ENCODE assay signal across 21 cellular contexts in the genomic region with DNA sequence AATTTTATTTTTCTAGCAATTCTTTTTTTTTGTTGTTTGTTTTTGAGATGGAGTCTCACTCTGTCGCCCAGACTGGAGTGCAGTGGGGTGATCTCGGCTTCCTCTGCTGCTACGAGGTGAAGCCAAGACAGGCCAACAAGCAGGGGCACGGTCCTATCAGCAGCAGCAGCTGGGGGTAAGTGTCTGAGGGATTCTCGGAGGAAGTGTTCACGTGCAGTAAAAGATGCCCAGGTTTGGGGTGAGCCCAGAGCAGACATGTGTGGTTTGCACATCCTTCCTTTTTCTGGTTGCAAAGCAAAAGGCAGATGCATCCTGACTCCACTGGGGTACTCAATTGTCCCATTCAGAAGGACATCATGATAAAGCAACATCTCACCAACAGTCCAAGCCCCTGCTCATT. TPM values are rescaled to one million over a fixed set of nuclear protein-coding genes. Genes with fewer than 3 reads are reported as not detected.
A peak's percentile ranks its signal among the peaks of the same experiment; 100 is the strongest.
DNase-seq lines count a peak whose midpoint lies in the region; ATAC-seq, FAIRE-seq and TF ChIP-seq lines count a peak whose summit lies in the region.
"Had no signal": no experiment of that assay in that cellular context is flagged by ENCODE, and none has a peak within 500 bp of the region (broad histone marks: within the 10 kb centered on the region; RNA-seq: fewer than 3 reads in every experiment).

No MANE protein-coding gene starts in this region.

- intact Hi-C loops in kidney (cut with DNase I), result no loop called here

- peak; percentile 63 for ATAC-seq in effector memory CD8-positive, alpha-beta T cell (replicated peaks)
- ATAC-seq in left lobe of liver, result no peak
- ATAC-seq: left ventricle myocardium superior had no signal

- peaks cover 9 to 12% of the 10 kb centered on the region in 2 donors for H3K4me1 Mint-ChIP-seq in effector memory CD8-positive, alpha-beta T cell (ENCODE audit: low read depth in 2 of 2)

- H3K27ac ChIP-seq in BLaER1 treated with 17β-estradiol and CSF1 and Interleukin-3, amounts not matched to agents 10 nM and 100 nM, result peak overlapping the region in 9 of 11 experiments; percentile 3 to 84 (median 77); a peak in 17 of 22 replicates
- no peak overlapping the region for H3K27ac ChIP-seq in kidney (ENCODE audit: low read depth in 2 of 2, low read length in 2 of 2)
- H3K27ac ChIP-seq: ascending aorta, KMS-11, tibial nerve had no signal

- H3K4me2 ChIP-seq in BLaER1 treated with 17β-estradiol and CSF1 and Interleukin-3, amounts not matched to agents 10 nM and 100 nM, result peak overlapping the region; percentile 2 to 82 (median 67)
- H3K4me2 ChIP-seq: KMS-11, smooth muscle cell had no signal

- H3K4me1 ChIP-seq in BLaER1 treated with 17β-estradiol and CSF1 and Interleukin-3, amounts not matched to agents 10 nM and 100 nM, result peaks cover 21 to 64% (median 51%) of the 10 kb centered on the region in 10 experiments
- H3K4me1 ChIP-seq in kidney (ENCODE audit: control insufficient read depth in 1 of 2, insufficient read depth in 1 of 2, low read depth in 1 of 2, low read length in 2 of 2), result no peaks in the 10 kb centered on the region
- H3K4me1 ChIP-seq: ascending aorta, tibial nerve had no signal

- no peaks in the 10 kb centered on the region for H3K36me3 Mint-ChIP-seq in effector memory CD8-positive, alpha-beta T cell (ENCODE audit: insufficient read depth)

- TF ChIP-seq CTCF in kidney (IDR thresholded peaks at IDR 0.05; ENCODE audit: borderline replicate concordance, extremely low read depth, insufficient read depth), result no peak

- H4K20me1 ChIP-seq in BLaER1 treated with 17β-estradiol and CSF1 and Interleukin-3, amounts not matched to agents 10 nM and 100 nM, result peaks cover 0 to 5% (median 0%) of the 10 kb centered on the region in 11 experiments; a peak in 1 of 22 replicates

- peaks cover 12 to 43% of the 10 kb centered on the region in 2 donors for H3K27me3 Mint-ChIP-seq in effector memory CD8-positive, alpha-beta T cell
- H3K27me3 Mint-ChIP-seq: progenitor cell of endocrine pancreas had no signal

- no peaks in the 10 kb centered on the region for H3K27me3 ChIP-seq in BLaER1 treated with 17β-estradiol and CSF1 and Interleukin-3, amounts not matched to agents 10 nM and 100 nM
- H3K27me3 ChIP-seq: ascending aorta, tibial nerve had no signal

- H3K9me3 Mint-ChIP-seq in effector memory CD8-positive, alpha-beta T cell, result no peaks in the 10 kb centered on the region

- H3K4me3 Mint-ChIP-seq in effector memory CD8-positive, alpha-beta T cell, result peak overlapping the region in 1 of 2 donors; percentile 10

- H3K9me3 ChIP-seq in BLaER1 treated with 17β-estradiol and CSF1 and Interleukin-3, amounts not matched to agents 10 nM and 100 nM (replicated peaks in 1 of 11), result 0 out of 22 replicates have a peak, but pooled peaks cover 0 to 9% (median 0%) of the 10 kb centered on the region in 11 experiments
- no peaks in the 10 kb centered on the region for H3K9me3 ChIP-seq in kidney (ENCODE audit: control insufficient read depth in 1 of 2, low read length in 2 of 2)
- H3K9me3 ChIP-seq: ascending aorta, tibial nerve had no signal

- H3K27ac Mint-ChIP-seq in effector memory CD8-positive, alpha-beta T cell, result peak overlapping the region in 1 of 2 donors; percentile 28
- H3K27ac Mint-ChIP-seq: progenitor cell of endocrine pancreas had no signal

- no peak overlapping the region for H3K4me3 ChIP-seq in BLaER1 treated with 17β-estradiol and CSF1 and Interleukin-3, amounts not matched to agents 10 nM and 100 nM
- no peak overlapping the region for H3K4me3 ChIP-seq in kidney (ENCODE audit: low read length in 2 of 2)
- H3K4me3 ChIP-seq: ascending aorta, smooth muscle cell, tibial nerve had no signal

- DNase-seq in GM18507 (ENCODE audit: extremely low spot score, insufficient read length, low read depth) (no peak), NOMO-1 treated with dmso at 0.1 percent for 144 hours (lab: John Stamatoyannopoulos, UW; ENCODE audit: unreplicated experiment) (peak; percentile 51), left lobe of liver (ENCODE audit: low spot score) (no peak), kidney (no peak), HK-2 (ENCODE audit: unreplicated experiment) (no peak)
- peak in 1 of 3 experiments; percentile 5 for DNase-seq in effector memory CD8-positive, alpha-beta T cell
- no peak for DNase-seq in stimulated activated CD4-positive, alpha-beta T cell treated with anti-CD3 and anti-CD28 coated beads, Interleukin-4, amount 100 ng/mL, for 4 hours
- DNase-seq: activated CD8-positive, alpha-beta memory T cell treated with anti-CD3 and anti-CD28 coated beads for 24 hours; DMS53; left ventricle myocardium superior; NCI-H1436 treated with DMSO at 0.1 percent for 48 hours; NCI-H446 treated with DMSO at 0.1 percent for 48 hours; OCI-M1 had no signal

- no peaks in the 10 kb centered on the region for H3K36me3 ChIP-seq in BLaER1 treated with 17β-estradiol and CSF1 and Interleukin-3, amounts not matched to agents 10 nM and 100 nM
- H3K36me3 ChIP-seq in kidney (ENCODE audit: control insufficient read depth in 1 of 2, insufficient read depth in 2 of 2, low read length in 2 of 2), result no peaks in the 10 kb centered on the region
- H3K36me3 ChIP-seq: ascending aorta, tibial nerve had no signal

- FAIRE-seq in GM18507 (lab: Jason Lieb, UNC) (peak; percentile 52), kidney (lab: Jason Lieb, UNC) (no peak)
- FAIRE-seq: endometrium had no signal

- H3K9ac ChIP-seq in BLaER1 treated with 17β-estradiol and CSF1 and Interleukin-3, amounts not matched to agents 10 nM and 100 nM, result peak overlapping the region in 7 of 11 experiments; percentile 42 to 72 (median 50); a peak in 11 of 22 replicates
- no peak overlapping the region for H3K9ac ChIP-seq in kidney (ENCODE audit: low read length in 2 of 2)
- H3K9ac ChIP-seq: KMS-11 had no signal

RNA-seq across cellular contexts. Expression of a gene that starts 27.7 kb away (rescaled TPM):
- total RNA-seq in left lobe of liver (13.6 TPM), kidney (23.7 TPM)
- polyA plus RNA-seq in kidney (ENCODE audit: insufficient read depth, low read depth, low replicate concordance), result 49.2 TPM

RNA-seq across cellular contexts. Expression of a gene that starts 27.9 kb away (rescaled TPM):
- total RNA-seq in left lobe of liver, result 50.5 TPM
- total RNA-seq in kidney, result 102 TPM
- 22.3 TPM for polyA plus RNA-seq in kidney (ENCODE audit: insufficient read depth, low read depth, low replicate concordance)

RNA-seq across cellular contexts. Expression of a gene that starts 38.6 kb away (rescaled TPM):
- total RNA-seq in left lobe of liver, result not detected
- total RNA-seq in kidney, result 0.31 TPM
- polyA plus RNA-seq in kidney (ENCODE audit: insufficient read depth, low read depth, low replicate concordance), result 0.26 TPM
- total RNA-seq: ascending aorta, left ventricle myocardium superior, SK-MEL-5, smooth muscle cell, tibial nerve had no signal
- polyA plus RNA-seq: smooth muscle cell had no signal

Comparison
In these comparisons a context has a peak if more than half of its experiments do, and no peak if none do; other contexts are left out.
1. H3K27ac ChIP-seq: peak in BLaER1 treated with 17β-estradiol and CSF1 and Interleukin-3, amounts not matched to agents 10 nM and 100 nM (9 of 11); none in kidney (0 of 2).
2. H3K9ac ChIP-seq: peak in BLaER1 treated with 17β-estradiol and CSF1 and Interleukin-3, amounts not matched to agents 10 nM and 100 nM (7 of 11); none in kidney (0 of 2).